1 cellular context compared by ENCODE assay signal in genomic region chr17:55448681-55449080, GRCh38.
TF ChIP-seq lines count a peak whose summit lies in the region.

No MANE protein-coding gene starts in this region.

TF ChIP-seq in HepG2, 621 proteins besides CTCF, POLR2A, EP300 and RAD21 (continued from another document and continues in another):
- TF ChIP-seq SALL2 (CRISPR knock-in tag; IDR thresholded peaks at IDR 0.05) (peak; percentile 55; the same call in 1 of the 2 replicates), ZNF280B (CRISPR knock-in tag; IDR thresholded peaks at IDR 0.05; ENCODE audit: borderline replicate concordance) (no peak), KLF9 (CRISPR knock-in tag; IDR thresholded peaks at IDR 0.05; ENCODE audit: low read depth) (no peak), MTA3 (CRISPR knock-in tag; IDR thresholded peaks at IDR 0.05) (no peak), TBX3 (IDR thresholded peaks at IDR 0.05; ENCODE audit: borderline replicate concordance) (no peak), HOXA5 (CRISPR knock-in tag; IDR thresholded peaks at IDR 0.05) (0 out of 2 replicates have a peak, but pooled peaks have one; percentile 40), HOXA9 (CRISPR knock-in tag; IDR thresholded peaks at IDR 0.05; ENCODE audit: borderline replicate concordance) (no peak), HINFP (CRISPR knock-in tag; IDR thresholded peaks at IDR 0.05; ENCODE audit: low read depth) (no peak), ZNF451 (CRISPR knock-in tag; IDR thresholded peaks at IDR 0.05) (no peak), HNRNPK (IDR thresholded peaks at IDR 0.05; ENCODE audit: low read depth, low read length, poor library complexity, severe bottlenecking) (peak; percentile 63), HHEX (CRISPR knock-in tag; IDR thresholded peaks at IDR 0.05) (no peak), SOX13 (IDR thresholded peaks at IDR 0.05) (no peak), SOX13 (CRISPR knock-in tag; conservative IDR thresholded peaks at IDR 0.05 in 1 of 2, IDR thresholded peaks at IDR 0.05 in 1 of 2) (peak in 1 of 2 experiments; percentile 62; a peak in 1 of 4 replicates), FOXP4 (CRISPR knock-in tag; IDR thresholded peaks at IDR 0.05) (peak; percentile 44; the same call in 1 of the 2 replicates), SP4 (CRISPR knock-in tag; IDR thresholded peaks at IDR 0.05) (no peak), UBTF (CRISPR knock-in tag; IDR thresholded peaks at IDR 0.05) (no peak), ZNF558 (CRISPR knock-in tag; IDR thresholded peaks at IDR 0.05; ENCODE audit: borderline replicate concordance) (no peak), CERS6 (CRISPR knock-in tag; IDR thresholded peaks at IDR 0.05) (no peak), HMG20A (CRISPR knock-in tag; IDR thresholded peaks at IDR 0.05; ENCODE audit: borderline replicate concordance) (peak; percentile 58; the same call in 1 of the 2 replicates), HNF4A (CRISPR knock-in tag; IDR thresholded peaks at IDR 0.05) (peak; percentile 45), MTF2 (CRISPR knock-in tag; IDR thresholded peaks at IDR 0.05; ENCODE audit: borderline replicate concordance) (no peak), TAF15 (IDR thresholded peaks at IDR 0.05; ENCODE audit: low read depth, low read length, poor library complexity, severe bottlenecking) (no peak), NFE2 (CRISPR knock-in tag; IDR thresholded peaks at IDR 0.05) (no peak), KIAA2018 (CRISPR knock-in tag; IDR thresholded peaks at IDR 0.05; ENCODE audit: borderline replicate concordance) (no peak), TEF (CRISPR knock-in tag; IDR thresholded peaks at IDR 0.05) (no peak), PAWR (CRISPR knock-in tag; IDR thresholded peaks at IDR 0.05; ENCODE audit: borderline replicate concordance) (no peak), ZNF678 (CRISPR knock-in tag; IDR thresholded peaks at IDR 0.05) (no peak), ZNF296 (CRISPR knock-in tag; conservative IDR thresholded peaks at IDR 0.05) (no peak), PLRG1 (conservative IDR thresholded peaks at IDR 0.05) (no peak), THRA (CRISPR knock-in tag; IDR thresholded peaks at IDR 0.05; ENCODE audit: borderline replicate concordance) (peak; percentile 20; the same call in 1 of the 2 replicates), NFIC (IDR thresholded peaks at IDR 0.05; ENCODE audit: low read length) (0 out of 2 replicates have a peak, but pooled peaks have one; percentile 16), ZBTB43 (CRISPR knock-in tag; conservative IDR thresholded peaks at IDR 0.05) (no peak), ZFP36L1 (CRISPR knock-in tag; IDR thresholded peaks at IDR 0.05) (no peak), CREB1 (IDR thresholded peaks at IDR 0.05) (no peak), CREB1 (CRISPR knock-in tag; IDR thresholded peaks at IDR 0.05) (no peak)
